In genomic region chr7:73606801-73607691, GRCh38 we compare ENCODE assay signal across 9 cellular contexts. TPM values are rescaled to one million over a fixed set of nuclear protein-coding genes. Genes with fewer than 3 reads are reported as not detected.
DNase-seq lines count a peak whose midpoint lies in the region; ATAC-seq, FAIRE-seq and TF ChIP-seq lines count a peak whose summit lies in the region.
"Had no signal": no experiment of that assay in that cellular context is flagged by ENCODE, and none has a peak within 500 bp of the region (broad histone marks: within the 10 kb centered on the region; RNA-seq: fewer than 3 reads in every experiment).

No MANE protein-coding gene starts in this region.

- no peak overlapping the region for H3K27ac ChIP-seq in psoas muscle

- no peaks in the 10 kb centered on the region for H3K4me1 ChIP-seq in BE2C
- no peaks in the 10 kb centered on the region for H3K4me1 ChIP-seq in HAP-1
- H3K4me1 ChIP-seq in psoas muscle: peaks cover 10% of the 10 kb centered on the region

- TF ChIP-seq CTCF in BE2C (IDR thresholded peaks at IDR 0.05; ENCODE audit: low read depth, low read length): peak; percentile 93
- peak; percentile 95 for TF ChIP-seq CTCF in psoas muscle (IDR thresholded peaks at IDR 0.05)

- no peak for FAIRE-seq in RCC 7860 (lab: Jason Lieb, UNC)

- DNase-seq in BE2C: peak; percentile 84
- DNase-seq in HAP-1 (ENCODE audit: low spot score in 2 of 2): peak; percentile 39 to 86
- DNase-seq in RCC 7860 (ENCODE audit: low spot score): peak; percentile 25
- DNase-seq in activated effector memory CD4-positive, alpha-beta T cell treated with Interleukin-2 at 50 U/mL for 16 hours: peak; percentile 39
- peak in 39 of 42 donors; percentile 9 to 82 (median 62) for DNase-seq in head of caudate nucleus
- DNase-seq in psoas muscle: peak; percentile 59 to 84

- intact Hi-C loops in head of caudate nucleus (cut with DNase I) (no loop called here), psoas muscle (cut with DNase I) (loop anchor here (1.0 to 5.0 kb wide), 5 partner anchors 60 to 245 kb away; partner anchors contain the start of gene VPS37D (in 2 of the 2))

- in situ Hi-C loops in HAP-1 (cut with MboI; ENCODE audit: low sequenced_read_pairs): loop anchor here (5.0 kb wide), 2 partner anchors 125 to 250 kb away; no protein-coding TSS in a partner anchor

- peak; percentile 32 to 68 (median 47) for ATAC-seq in psoas muscle
- no peak for ATAC-seq in HG03378 (IDR thresholded peaks at IDR 0.05; ENCODE audit: unreplicated experiment)
- ATAC-seq in HG03521 (IDR thresholded peaks at IDR 0.05; ENCODE audit: unreplicated experiment): no peak

- WGBS in psoas muscle, 3 donors: 21 to 33% (median 26%) methylated on average over 26 to 36 of the region's 36 CpGs

- no peak overlapping the region for H3K4me3 ChIP-seq in BE2C (ENCODE audit: low read depth, low read length)
- H3K4me3 ChIP-seq in HAP-1: no peak overlapping the region
- no peak overlapping the region for H3K4me3 ChIP-seq in psoas muscle

- peaks cover 20% of the 10 kb centered on the region for H3K27me3 ChIP-seq in BE2C
- no peaks in the 10 kb centered on the region for H3K27me3 ChIP-seq in HAP-1 (ENCODE audit: low read depth)
- H3K27me3 ChIP-seq in psoas muscle (ENCODE audit: insufficient read depth in 3 of 3, low read length in 2 of 3): no peaks in the 10 kb centered on the region

- no peaks in the 10 kb centered on the region for H3K9me3 ChIP-seq in BE2C
- no peaks in the 10 kb centered on the region for H3K9me3 ChIP-seq in HAP-1
- H3K9me3 ChIP-seq in psoas muscle: no peaks in the 10 kb centered on the region

- H3K36me3 ChIP-seq in BE2C (no peaks in the 10 kb centered on the region), HAP-1 (replicated peaks) (no peaks in the 10 kb centered on the region), psoas muscle (ENCODE audit: insufficient read depth in 1 of 2, low read depth in 1 of 2) (no peaks in the 10 kb centered on the region)

RNA-seq across cellular contexts. Expression of gene MLXIPL, which starts 17.3 kb away (rescaled TPM):
- polyA plus RNA-seq in BE2C (2012; ENCODE audit: insufficient read depth, insufficient read length, low read depth): not detected
- total RNA-seq in psoas muscle: 10 to 100 TPM; 16.3 to 65.2 (median 27.6) TPM
- polyA plus RNA-seq in psoas muscle: 10 to 100 TPM; 11.1 to 43.6 (median 14.1) TPM
- total RNA-seq: temporal lobe had no signal

RNA-seq across cellular contexts. Expression of gene TBL2, which starts 28.7 kb away (rescaled TPM):
- 53.4 TPM for polyA plus RNA-seq in BE2C (2012; ENCODE audit: insufficient read depth, insufficient read length, low read depth)
- total RNA-seq in psoas muscle: 10 to 100 TPM; 10.3 to 16.1 (median 11.8) TPM
- 10 to 100 TPM in 1 of 3 donors, 1 to 10 TPM in 2; 8.1 to 15.0 (median 9.6) TPM for polyA plus RNA-seq in psoas muscle

RNA-seq across cellular contexts. Expression of gene BCL7B, which starts 49.6 kb away (rescaled TPM):
- polyA plus RNA-seq in BE2C (2012; ENCODE audit: insufficient read depth, insufficient read length, low read depth): 40.6 TPM
- total RNA-seq in psoas muscle: 10 to 100 TPM; 55.8 to 96.5 (median 88.1) TPM
- 100 to 1,000 TPM in 2 of 3 donors, 10 to 100 TPM in 1; 88.7 to 130 (median 105) TPM for polyA plus RNA-seq in psoas muscle

Comparison
In these comparisons a context has a peak if more than half of its experiments do, and no peak if none do; other contexts are left out.
1. DNase-seq: peak in every context shown above with its lines; median percentile 84 in BE2C; 72 in psoas muscle; 62 in HAP-1; 62 in head of caudate nucleus; 39 in activated effector memory CD4-positive, alpha-beta T cell treated with Interleukin-2 at 50 U/mL for 16 hours; 25 in RCC 7860.
2. ATAC-seq: peak in psoas muscle (4 of 4); none in HG03378 (single experiment) and HG03521 (single experiment).